ENCODE assay signal across 8 cellular contexts in genomic region chrX:46903458-46904242, GRCh38. TPM values are rescaled to one million over a fixed set of nuclear protein-coding genes. Genes with fewer than 3 reads are reported as not detected.
DNase-seq lines count a peak whose midpoint lies in the region; ATAC-seq and TF ChIP-seq lines count a peak whose summit lies in the region.

No MANE protein-coding gene starts in this region.

- H2BK12ac ChIP-seq in mesenchymal stem cell (ENCODE audit: low read length in 2 of 2), result no peak overlapping the region

- no peaks in the 10 kb centered on the region for H3K36me3 Mint-ChIP-seq in activated CD8-positive, alpha-beta T cell treated with anti-CD3 and anti-CD28 coated beads, Interleukin-2, amount 10 ng/mL, durations not matched to agents 7 days and 5 days (ENCODE audit: low read depth)
- no peaks in the 10 kb centered on the region for H3K36me3 Mint-ChIP-seq in endodermal cell (ENCODE audit: low read depth)

- no peaks in the 10 kb centered on the region for H3K4me1 Mint-ChIP-seq in activated CD8-positive, alpha-beta T cell treated with anti-CD3 and anti-CD28 coated beads, Interleukin-2, amount 10 ng/mL, durations not matched to agents 7 days and 5 days (ENCODE audit: low read depth)
- H3K4me1 Mint-ChIP-seq in endodermal cell, result no peaks in the 10 kb centered on the region

- no peaks in the 10 kb centered on the region for H3K36me3 ChIP-seq in endodermal cell (ENCODE audit: control insufficient read depth, insufficient read depth, low read length)
- no peaks in the 10 kb centered on the region for H3K36me3 ChIP-seq in mesenchymal stem cell (ENCODE audit: control insufficient read depth in 1 of 2, insufficient read depth in 2 of 2, low read depth in 1 of 2, low read length in 2 of 2)

- H3K9me3 Mint-ChIP-seq in activated CD8-positive, alpha-beta T cell treated with anti-CD3 and anti-CD28 coated beads, Interleukin-2, amount 10 ng/mL, durations not matched to agents 7 days and 5 days (ENCODE audit: insufficient read depth), result no peaks in the 10 kb centered on the region
- peaks cover 50% of the 10 kb centered on the region for H3K9me3 Mint-ChIP-seq in endodermal cell

- H3K18ac ChIP-seq in mesenchymal stem cell (ENCODE audit: low read depth in 1 of 2, low read length in 2 of 2), result peak overlapping the region in 1 of 2 experiments; percentile 2

- H3K27ac ChIP-seq in endodermal cell (ENCODE audit: low read depth, low read length) (no peak overlapping the region), mesenchymal stem cell (ENCODE audit: low read length, poor library complexity, severe bottlenecking) (no peak overlapping the region)

- no peak overlapping the region for H4K8ac ChIP-seq in mesenchymal stem cell (ENCODE audit: low read length)

- no peak overlapping the region for H3K9ac ChIP-seq in endodermal cell (ENCODE audit: extremely low read depth, low read length, poor library complexity, severe bottlenecking)
- H3K9ac ChIP-seq in mesenchymal stem cell (ENCODE audit: low read length), result peak overlapping the region; percentile 6

- H3K79me1 ChIP-seq in mesenchymal stem cell (replicated peaks; ENCODE audit: low read length, poor library complexity, severe bottlenecking), result no peaks in the 10 kb centered on the region

- no peaks in the 10 kb centered on the region for H3K4me1 ChIP-seq in endodermal cell (ENCODE audit: control insufficient read depth, insufficient read depth, low read length)
- H3K4me1 ChIP-seq in mesenchymal stem cell (ENCODE audit: control insufficient read depth, insufficient read depth, low read depth, low read length), result no peaks in the 10 kb centered on the region

- peak overlapping the region; percentile 25 for H3K4me3 Mint-ChIP-seq in activated CD8-positive, alpha-beta T cell treated with anti-CD3 and anti-CD28 coated beads, Interleukin-2, amount 10 ng/mL, durations not matched to agents 7 days and 5 days
- peak overlapping the region; percentile 42 for H3K4me3 Mint-ChIP-seq in endodermal cell

- no peak overlapping the region for H3K23ac ChIP-seq in mesenchymal stem cell (ENCODE audit: low read length in 2 of 2)

- H4K91ac ChIP-seq in mesenchymal stem cell (ENCODE audit: low read length), result no peak overlapping the region

- no peak overlapping the region for H3K4ac ChIP-seq in mesenchymal stem cell (ENCODE audit: low read depth in 1 of 2, low read length in 2 of 2)

- H3K27me3 Mint-ChIP-seq in activated CD8-positive, alpha-beta T cell treated with anti-CD3 and anti-CD28 coated beads, Interleukin-2, amount 10 ng/mL, durations not matched to agents 7 days and 5 days (ENCODE audit: low read depth), result peaks cover 12% of the 10 kb centered on the region
- no peaks in the 10 kb centered on the region for H3K27me3 Mint-ChIP-seq in endodermal cell (ENCODE audit: insufficient read depth)

- H3K9me3 ChIP-seq in endodermal cell (ENCODE audit: control insufficient read depth, low read length) (no peaks in the 10 kb centered on the region), mesenchymal stem cell (ENCODE audit: control insufficient read depth, low read length) (no peaks in the 10 kb centered on the region)

- peak; percentile 69 for ATAC-seq in GM19452 (IDR thresholded peaks at IDR 0.05; ENCODE audit: unreplicated experiment)
- peak; percentile 98 for ATAC-seq in activated CD8-positive, alpha-beta T cell treated with anti-CD3 and anti-CD28 coated beads, Interleukin-2, amount 10 ng/mL, durations not matched to agents 7 days and 5 days

- peak overlapping the region; percentile 76 for H2AFZ ChIP-seq in mesenchymal stem cell (ENCODE audit: low read depth, low read length)

- H3K4me3 ChIP-seq in endodermal cell (ENCODE audit: low read length), result peak overlapping the region; percentile 69
- H3K4me3 ChIP-seq in mesenchymal stem cell (ENCODE audit: insufficient read depth in 1 of 2, low read depth in 1 of 2, low read length in 2 of 2), result peak overlapping the region; percentile 62 to 76

- POLR2A ChIA-PET in activated CD8-positive, alpha-beta T cell treated with anti-CD3 and anti-CD28 coated beads, Interleukin-2, amount 10 ng/mL, durations not matched to agents 7 days and 5 days (lab: Charles Lee), result no interaction called here

- peak; percentile 54 for DNase-seq in CD1c-positive myeloid dendritic cell (ENCODE audit: extremely low spot score)
- DNase-seq in HK-2 (ENCODE audit: unreplicated experiment), result peak; percentile 74
- DNase-seq in NCI-H69 (lab: John Stamatoyannopoulos, UW), result peak; percentile 91
- DNase-seq in activated CD8-positive, alpha-beta T cell treated with anti-CD3 and anti-CD28 coated beads, Interleukin-2, amount 10 ng/mL, durations not matched to agents 7 days and 5 days, result peak; percentile 61
- peak; percentile 92 for DNase-seq in endodermal cell
- peak; percentile 78 for DNase-seq in mesenchymal stem cell
- DNase-seq in stimulated activated CD8-positive, alpha-beta memory T cell treated with anti-CD3 and anti-CD28 coated beads, Interleukin-4, amount 100 ng/mL, for 24 hours (ENCODE audit: low read depth), result peak; percentile 28

- 0 to 7% methylated on average over 1 to 14 of the region's 14 CpGs for WGBS in endodermal cell (ENCODE audit: insufficient coverage in 1 of 2, insufficient read length in 1 of 2), 2 experiments
- WGBS in mesenchymal stem cell, result 0% methylated on average over 12 of the region's 14 CpGs

- H3K27ac Mint-ChIP-seq in activated CD8-positive, alpha-beta T cell treated with anti-CD3 and anti-CD28 coated beads, Interleukin-2, amount 10 ng/mL, durations not matched to agents 7 days and 5 days, result no peak overlapping the region
- no peak overlapping the region for H3K27ac Mint-ChIP-seq in endodermal cell

- H2BK15ac ChIP-seq in mesenchymal stem cell (ENCODE audit: low read depth, poor library complexity, severe bottlenecking), result no peak overlapping the region

- H2BK120ac ChIP-seq in mesenchymal stem cell (ENCODE audit: low read depth, low read length), result no peak overlapping the region

- no peak overlapping the region for H2BK5ac ChIP-seq in mesenchymal stem cell (ENCODE audit: low read depth, low read length, poor library complexity, severe bottlenecking)

- H3K27me3 ChIP-seq in endodermal cell (ENCODE audit: control insufficient read depth, insufficient read depth, low read length, poor library complexity, severe bottlenecking) (no peaks in the 10 kb centered on the region), mesenchymal stem cell (ENCODE audit: control insufficient read depth in 1 of 2, insufficient read depth in 1 of 2, low read length in 2 of 2) (peaks cover 0 to 47% of the 10 kb centered on the region in 2 experiments)

- H3K4me2 ChIP-seq in mesenchymal stem cell (ENCODE audit: low read length, poor library complexity, severe bottlenecking), result peak overlapping the region; percentile 92

- no peak overlapping the region for H2AK5ac ChIP-seq in mesenchymal stem cell (ENCODE audit: low read length, severe bottlenecking)

- no peak overlapping the region for H3K14ac ChIP-seq in mesenchymal stem cell (ENCODE audit: low read length in 2 of 2)

- peak; percentile 79 for TF ChIP-seq CTCF in endodermal cell (conservative IDR thresholded peaks at IDR 0.05)

- CTCF ChIA-PET in activated CD8-positive, alpha-beta T cell treated with anti-CD3 and anti-CD28 coated beads, Interleukin-2, amount 10 ng/mL, durations not matched to agents 7 days and 5 days (lab: Charles Lee), result interaction anchor here (1.1 to 2.5 kb wide), 5 partner anchors 22 to 190 kb away, joined by 3 to 7 read pairs (median 5); partner anchors contain the start of gene RP2

RNA-seq across cellular contexts. Expression of gene JADE3, which starts 8.6 kb away (rescaled TPM):
- total RNA-seq in activated CD8-positive, alpha-beta T cell treated with anti-CD3 and anti-CD28 coated beads, Interleukin-2, amount 10 ng/mL, durations not matched to agents 7 days and 5 days, result under 1 TPM; 0.31 to 0.47 TPM
- 10 to 100 TPM; 26.4 to 31.3 TPM for total RNA-seq in endodermal cell
- polyA plus RNA-seq in endodermal cell (2013, experiment 1 of 2), result 15.4 TPM
- polyA plus RNA-seq in endodermal cell (2013, experiment 2 of 2), result 15.9 TPM
- polyA plus RNA-seq in mesenchymal stem cell (2013, experiment 1 of 2), result 4.1 TPM
- 4.2 TPM for polyA plus RNA-seq in mesenchymal stem cell (2013, experiment 2 of 2)

Comparison
In these comparisons a context has a peak if more than half of its experiments do, and no peak if none do; other contexts are left out.
1. DNase-seq: peak in every context shown above with its lines; median percentile 92 in endodermal cell; 91 in NCI-H69; 78 in mesenchymal stem cell; 74 in HK-2; 61 in activated CD8-positive, alpha-beta T cell treated with anti-CD3 and anti-CD28 coated beads, Interleukin-2, amount 10 ng/mL, durations not matched to agents 7 days and 5 days; 54 in CD1c-positive myeloid dendritic cell; 28 in stimulated activated CD8-positive, alpha-beta memory T cell treated with anti-CD3 and anti-CD28 coated beads, Interleukin-4, amount 100 ng/mL, for 24 hours.
2. RNA of gene JADE3, which starts 8.6 kb away (total RNA-seq): 26.4 to 31.3 TPM in endodermal cell; 0.31 to 0.47 TPM in activated CD8-positive, alpha-beta T cell treated with anti-CD3 and anti-CD28 coated beads, Interleukin-2, amount 10 ng/mL, durations not matched to agents 7 days and 5 days; every median in the first group is over 10 times any median in the second.